ENCODE assay signal across 9 cellular contexts in genomic region chr2:197255550-197255949, GRCh38. TPM values are rescaled to one million over a fixed set of nuclear protein-coding genes. Genes with fewer than 3 reads are reported as not detected.
A peak's percentile ranks its signal among the peaks of the same experiment; 100 is the strongest.
DNase-seq lines count a peak whose midpoint lies in the region; ATAC-seq and TF ChIP-seq lines count a peak whose summit lies in the region.
"Had no signal": no experiment of that assay in that cellular context is flagged by ENCODE, and none has a peak within 500 bp of the region (broad histone marks: within the 10 kb centered on the region; RNA-seq: fewer than 3 reads in every experiment).

No MANE protein-coding gene starts in this region.

- H3K4me3 ChIP-seq in thyroid gland (replicated peaks in 1 of 3) (no peak overlapping the region), WERI-Rb-1 (ENCODE audit: low read depth, low read length) (no peak overlapping the region)

- H3K36me3 ChIP-seq in thyroid gland (no peaks in the 10 kb centered on the region), WERI-Rb-1 (no peaks in the 10 kb centered on the region)

- WGBS in thyroid gland, 2 donors, result 57 to 69% methylated on average over 9 of the region's 9 CpGs

- intact Hi-C loops in thyroid gland (cut with DNase I), result no loop called here

- TF ChIP-seq CTCF in osteocyte (IDR thresholded peaks at IDR 0.05), result no peak
- no peak for TF ChIP-seq CTCF in thyroid gland (IDR thresholded peaks at IDR 0.05)
- TF ChIP-seq CTCF in WERI-Rb-1 (IDR thresholded peaks at IDR 0.05; ENCODE audit: low read depth, low read length), result no peak

- H3K9me3 ChIP-seq in thyroid gland (no peaks in the 10 kb centered on the region), WERI-Rb-1 (ENCODE audit: severe bottlenecking) (no peaks in the 10 kb centered on the region)

- H3K4me3 Mint-ChIP-seq in osteocyte (ENCODE audit: unreplicated experiment), result peak overlapping the region; percentile 1

- in situ Hi-C loops in G401 (cut with HindIII; ENCODE audit: low sequenced_read_pairs), result no loop called here

- H3K27me3 ChIP-seq in thyroid gland (no peaks in the 10 kb centered on the region), WERI-Rb-1 (ENCODE audit: insufficient read depth, low read depth, severe bottlenecking) (no peaks in the 10 kb centered on the region)

- H3K27me3 Mint-ChIP-seq in osteocyte (ENCODE audit: unreplicated experiment), result no peaks in the 10 kb centered on the region

- DNase-seq in G401 (ENCODE audit: low spot score) (peak; percentile 27), NCI-H2029 (lab: John Stamatoyannopoulos, UW) (peak; percentile 12), fibroblast of gingiva (ENCODE audit: low read depth) (peak; percentile 71), osteocyte (ENCODE audit: extremely low spot score, unreplicated experiment) (no peak), thyroid gland (peak; percentile 10 to 17), WERI-Rb-1 (no peak)
- peak; percentile 45 for DNase-seq in activated CD8-positive, alpha-beta memory T cell treated with anti-CD3 and anti-CD28 coated beads, Interleukin-2, amount 50 U/mL, for 24 hours (ENCODE audit: extremely low read depth)

- peaks cover 30% of the 10 kb centered on the region for H3K4me1 Mint-ChIP-seq in osteocyte (ENCODE audit: unreplicated experiment)

- TF ChIP-seq POLR2A in thyroid gland (IDR thresholded peaks at IDR 0.05), result no peak

- peak; percentile 92 for ATAC-seq in GM21737 (IDR thresholded peaks at IDR 0.05; ENCODE audit: unreplicated experiment)

- H3K36me3 Mint-ChIP-seq in osteocyte (ENCODE audit: unreplicated experiment), result no peaks in the 10 kb centered on the region

- H3K27ac Mint-ChIP-seq in osteocyte (ENCODE audit: unreplicated experiment), result peak overlapping the region; percentile 66

- no peaks in the 10 kb centered on the region for H3K4me1 ChIP-seq in thyroid gland

- H3K27ac ChIP-seq in thyroid gland (no peak overlapping the region), WERI-Rb-1 (no peak overlapping the region)
- H3K27ac ChIP-seq: KMS-11 had no signal

- H3K9me3 Mint-ChIP-seq in osteocyte (ENCODE audit: unreplicated experiment), result peaks cover 4% of the 10 kb centered on the region

RNA-seq across cellular contexts. Expression of gene ANKRD44, which starts 55.0 kb away (rescaled TPM):
- not detected in 2 replicates for total RNA-seq in G401 (2014; rRNA removed; shearing (Covaris generic))
- total RNA-seq in osteocyte, result 14.3 and 16.6 TPM in 2 replicates
- 10 to 100 TPM; 11.0 to 25.8 (median 23.9) TPM for total RNA-seq in thyroid gland

Comparison
In these comparisons a context has a peak if more than half of its experiments do, and no peak if none do; other contexts are left out.
1. DNase-seq: peak in G401 (single experiment), NCI-H2029 (single experiment), activated CD8-positive, alpha-beta memory T cell treated with anti-CD3 and anti-CD28 coated beads, Interleukin-2, amount 50 U/mL, for 24 hours (single experiment), fibroblast of gingiva (single experiment) and thyroid gland (2 of 2); none in osteocyte (single experiment) and WERI-Rb-1 (single experiment).
2. RNA of gene ANKRD44, which starts 55.0 kb away (total RNA-seq): 11.0 to 25.8 TPM in thyroid gland and 14.3 to 16.6 TPM in osteocyte; not detected in G401; every median in the first group is over 10 times any median in the second.